Comparison of ENCODE assay signal across 28 cellular contexts in the genomic region with DNA sequence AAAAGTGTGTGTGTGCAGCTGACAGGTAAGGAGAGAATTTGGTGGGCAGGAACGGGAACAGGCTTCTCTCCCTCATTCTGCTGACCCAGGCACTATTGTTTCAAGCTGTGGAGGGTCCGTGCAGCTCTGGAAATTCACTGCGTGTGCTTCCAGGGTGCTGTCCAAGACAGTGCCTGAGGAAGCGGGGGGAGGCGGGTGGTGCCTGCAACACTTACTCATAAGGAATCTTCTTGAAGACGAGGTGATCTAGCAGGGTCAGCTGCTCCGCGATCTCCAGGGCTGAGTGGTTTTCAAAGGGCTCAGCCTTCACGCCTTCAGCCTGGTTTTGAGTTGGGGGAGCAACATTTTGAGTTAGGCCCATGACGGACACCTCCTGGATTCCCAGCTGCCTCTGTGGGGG. TPM values are rescaled to one million over a fixed set of nuclear protein-coding genes. Genes with fewer than 3 reads are reported as not detected.
DNase-seq lines count a peak whose midpoint lies in the region; ATAC-seq and TF ChIP-seq lines count a peak whose summit lies in the region.
"Had no signal": no experiment of that assay in that cellular context is flagged by ENCODE, and none has a peak within 500 bp of the region (broad histone marks: within the 10 kb centered on the region; RNA-seq: fewer than 3 reads in every experiment).

No MANE protein-coding gene starts in this region.

- no peaks in the 10 kb centered on the region for H3K27me3 Mint-ChIP-seq in chondrocyte (ENCODE audit: low read depth)
- peaks cover 4% of the 10 kb centered on the region for H3K27me3 Mint-ChIP-seq in CD8-positive, alpha-beta T cell (ENCODE audit: low read depth)
- H3K27me3 Mint-ChIP-seq: activated naive CD8-positive, alpha-beta T cell had no signal

- TF ChIP-seq CTCF in chondrocyte (IDR thresholded peaks at IDR 0.05): no peak
- no peak for TF ChIP-seq CTCF in CD8-positive, alpha-beta T cell (IDR thresholded peaks at IDR 0.05)

- H3K27me3 ChIP-seq in right cardiac atrium (ENCODE audit: control insufficient read depth, insufficient read depth) (no peaks in the 10 kb centered on the region), layer of hippocampus (ENCODE audit: control insufficient read depth, insufficient read depth, low read length) (no peaks in the 10 kb centered on the region), HAP-1 (ENCODE audit: low read depth) (peaks cover 17% of the 10 kb centered on the region)
- no peaks in the 10 kb centered on the region for H3K27me3 ChIP-seq in CD8-positive, alpha-beta T cell (ENCODE audit: insufficient read depth, low read length)
- H3K27me3 ChIP-seq: dorsolateral prefrontal cortex, sigmoid colon, suprapubic skin, uterus had no signal

- H3K36me3 Mint-ChIP-seq in chondrocyte (ENCODE audit: low read depth): no peaks in the 10 kb centered on the region
- no peaks in the 10 kb centered on the region for H3K36me3 Mint-ChIP-seq in CD8-positive, alpha-beta T cell
- H3K36me3 Mint-ChIP-seq: activated naive CD8-positive, alpha-beta T cell had no signal

- H3K27ac ChIP-seq in right cardiac atrium (ENCODE audit: low read length): no peak overlapping the region
- H3K27ac ChIP-seq in layer of hippocampus (ENCODE audit: low read depth, low read length): peak overlapping the region; percentile 44
- peak overlapping the region; percentile 28 for H3K27ac ChIP-seq in urinary bladder (ENCODE audit: low read depth)
- H3K27ac ChIP-seq in CD8-positive, alpha-beta T cell (ENCODE audit: low read depth, low read length): no peak overlapping the region
- H3K27ac ChIP-seq: 22Rv1, HL-60, SK-N-MC, suprapubic skin, uterus had no signal

- CTCF ChIA-PET in CD8-positive, alpha-beta T cell (lab: Charles Lee): no interaction called here

- H3K4me1 ChIP-seq in right cardiac atrium (ENCODE audit: control insufficient read depth, insufficient read depth, low read length): no peaks in the 10 kb centered on the region
- H3K4me1 ChIP-seq in urinary bladder (ENCODE audit: insufficient read depth): no peaks in the 10 kb centered on the region
- no peaks in the 10 kb centered on the region for H3K4me1 ChIP-seq in HAP-1
- no peaks in the 10 kb centered on the region for H3K4me1 ChIP-seq in CD8-positive, alpha-beta T cell (ENCODE audit: insufficient read depth, low read length)
- H3K4me1 ChIP-seq: uterus had no signal

- intact Hi-C loops in left cardiac atrium (cut with DNase I) (no loop called here), right cardiac atrium (cut with DNase I) (no loop called here)
- intact Hi-C loops in CD8-positive, alpha-beta T cell (cut with DNase I, micrococcal nuclease): loop anchor here in 1 of 2 experiments (10.0 kb wide), 1 partner anchor 63 kb away; no protein-coding TSS in a partner anchor

- POLR2A ChIA-PET in CD8-positive, alpha-beta T cell (lab: Charles Lee): no interaction called here

- H3K9me3 ChIP-seq in right cardiac atrium (ENCODE audit: control insufficient read depth, low read length): no peaks in the 10 kb centered on the region
- no peaks in the 10 kb centered on the region for H3K9me3 ChIP-seq in HAP-1
- H3K9me3 ChIP-seq in CD8-positive, alpha-beta T cell (ENCODE audit: low read length): no peaks in the 10 kb centered on the region
- H3K9me3 ChIP-seq: sigmoid colon, suprapubic skin, uterus had no signal

- no peak overlapping the region for H3K27ac Mint-ChIP-seq in chondrocyte (ENCODE audit: unreplicated experiment)
- H3K27ac Mint-ChIP-seq in CD8-positive, alpha-beta T cell: no peak overlapping the region
- H3K27ac Mint-ChIP-seq: activated CD8-positive, alpha-beta T cell treated with anti-CD3 and anti-CD28 coated beads for 36 hours; activated naive CD8-positive, alpha-beta T cell; stimulated activated naive B cell treated with anti-CD40 and anti-IgM and Interleukin-4, amounts not matched to agents 10 μg/mL and 1 μg/mL and 100 μg/mL, for 72 hours; T-helper 1 cell treated with Interleukin-12 subunit alpha and Interleukin-12 subunit beta and Interleukin-4 antibody, amounts not matched to agents 30 μg/mL and 1 μg/mL, for 36 hours had no signal

- ATAC-seq in left cardiac atrium (no peak), right cardiac atrium (no peak)
- no peak for ATAC-seq in CD8-positive, alpha-beta T cell
- ATAC-seq: activated CD8-positive, alpha-beta T cell treated with anti-CD3 and anti-CD28 coated beads for 36 hours; stimulated activated naive B cell treated with anti-CD40 and anti-IgM and Interleukin-4, amounts not matched to agents 10 μg/mL and 1 μg/mL and 100 μg/mL, for 72 hours had no signal

- in situ Hi-C loops in HAP-1 (cut with MboI; ENCODE audit: low sequenced_read_pairs): no loop called here

- no peaks in the 10 kb centered on the region for H3K36me3 ChIP-seq in urinary bladder (ENCODE audit: insufficient read depth)
- no peaks in the 10 kb centered on the region for H3K36me3 ChIP-seq in HAP-1 (replicated peaks)
- H3K36me3 ChIP-seq in CD8-positive, alpha-beta T cell (ENCODE audit: insufficient read depth, low read length): no peaks in the 10 kb centered on the region
- H3K36me3 ChIP-seq: sigmoid colon, suprapubic skin, uterus had no signal

- H3K4me3 ChIP-seq in right cardiac atrium (ENCODE audit: low read length) (no peak overlapping the region), urinary bladder (ENCODE audit: low read depth, low read length) (no peak overlapping the region), HAP-1 (no peak overlapping the region)
- no peak overlapping the region for H3K4me3 ChIP-seq in CD8-positive, alpha-beta T cell (ENCODE audit: low read depth, low read length)
- H3K4me3 ChIP-seq: dorsolateral prefrontal cortex, sigmoid colon, SK-N-MC, suprapubic skin, uterus had no signal

- WGBS in right cardiac atrium: 88% methylated on average over 10 of the region's 10 CpGs
- 80% methylated on average over 10 of the region's 10 CpGs for WGBS in urinary bladder

- peaks cover 35% of the 10 kb centered on the region for H3K4me1 Mint-ChIP-seq in chondrocyte (ENCODE audit: low read depth)
- H3K4me1 Mint-ChIP-seq in CD8-positive, alpha-beta T cell (ENCODE audit: low read depth): no peaks in the 10 kb centered on the region

- no peaks in the 10 kb centered on the region for H3K9me3 Mint-ChIP-seq in chondrocyte (ENCODE audit: low read depth)
- no peaks in the 10 kb centered on the region for H3K9me3 Mint-ChIP-seq in CD8-positive, alpha-beta T cell
- H3K9me3 Mint-ChIP-seq: activated CD8-positive, alpha-beta T cell treated with anti-CD3 and anti-CD28 coated beads for 36 hours; neural crest cell; stimulated activated naive B cell treated with anti-CD40 and anti-IgM and Interleukin-4, amounts not matched to agents 10 μg/mL and 1 μg/mL and 100 μg/mL, for 72 hours; T-helper 1 cell treated with Interleukin-12 subunit alpha and Interleukin-12 subunit beta and Interleukin-4 antibody, amounts not matched to agents 30 μg/mL and 1 μg/mL, for 36 hours had no signal

- peak; percentile 18 for DNase-seq in left cardiac atrium
- no peak for DNase-seq in right cardiac atrium
- DNase-seq in chondrocyte (ENCODE audit: low spot score): peak; percentile 43
- DNase-seq in HAP-1 (ENCODE audit: low spot score in 2 of 2): no peak
- DNase-seq in CD8-positive, alpha-beta T cell: no peak
- no peak for DNase-seq in SW480 (ENCODE audit: low spot score)
- DNase-seq: activated CD4-positive, alpha-beta T cell treated with anti-CD3 and anti-CD28 coated beads for 1 hour; activated CD8-positive, alpha-beta T cell treated with anti-CD3 and anti-CD28 coated beads for 36 hours; activated effector memory CD4-positive, alpha-beta T cell treated with Interleukin-2 at 50 U/mL for 16 hours; DMS79; dorsolateral prefrontal cortex; islet precursor cell; Karpas-422; NCI-H1436 treated with DMSO at 0.1 percent for 48 hours; NCI-H2107; sigmoid colon; stimulated activated CD4-positive, alpha-beta T cell treated with anti-CD3 and anti-CD28 coated beads, Interleukin-15, amount 100 ng/mL, for 24 hours; stimulated activated naive B cell treated with anti-CD40 and anti-IgM and Interleukin-4, amounts not matched to agents 10 μg/mL and 1 μg/mL and 100 μg/mL, for 72 hours; uterus had no signal

- no peak overlapping the region for H3K4me3 Mint-ChIP-seq in chondrocyte (ENCODE audit: unreplicated experiment)
- no peak overlapping the region for H3K4me3 Mint-ChIP-seq in CD8-positive, alpha-beta T cell
- H3K4me3 Mint-ChIP-seq: activated CD8-positive, alpha-beta T cell treated with anti-CD3 and anti-CD28 coated beads for 36 hours; activated naive CD8-positive, alpha-beta T cell; neural crest cell; stimulated activated naive B cell treated with anti-CD40 and anti-IgM and Interleukin-4, amounts not matched to agents 10 μg/mL and 1 μg/mL and 100 μg/mL, for 72 hours; T-helper 1 cell treated with Interleukin-12 subunit alpha and Interleukin-12 subunit beta and Interleukin-4 antibody, amounts not matched to agents 30 μg/mL and 1 μg/mL, for 36 hours had no signal

RNA-seq across cellular contexts. Expression of a gene that starts 46.6 kb away (rescaled TPM):
- 10 to 100 TPM; 41.6 to 74.3 TPM for total RNA-seq in left cardiac atrium
- 100 to 1,000 TPM in 1 of 4 donors, 10 to 100 TPM in 3; 41.0 to 101 (median 79.4) TPM for total RNA-seq in right cardiac atrium
- polyA plus RNA-seq in right cardiac atrium: 126 TPM
- 12.0 to 22.5 TPM (median 22.0 TPM) in 3 replicates for total RNA-seq in chondrocyte
- 250 TPM for total RNA-seq in urinary bladder
- polyA plus RNA-seq in urinary bladder: 291 TPM
- total RNA-seq in CD8-positive, alpha-beta T cell: 1 to 10 TPM; 3.7 to 5.0 TPM

Comparison
In these comparisons a context has a peak if more than half of its experiments do, and no peak if none do; other contexts are left out.
1. DNase-seq: peak in left cardiac atrium (single experiment) and chondrocyte (single experiment); none in right cardiac atrium (0 of 3), HAP-1 (0 of 2), CD8-positive, alpha-beta T cell (0 of 7) and SW480 (single experiment).
2. H3K27ac ChIP-seq: peak in layer of hippocampus (single experiment) and urinary bladder (single experiment); none in right cardiac atrium (single experiment) and CD8-positive, alpha-beta T cell (single experiment).